10 cellular contexts compared by ENCODE assay signal in the genomic region with DNA sequence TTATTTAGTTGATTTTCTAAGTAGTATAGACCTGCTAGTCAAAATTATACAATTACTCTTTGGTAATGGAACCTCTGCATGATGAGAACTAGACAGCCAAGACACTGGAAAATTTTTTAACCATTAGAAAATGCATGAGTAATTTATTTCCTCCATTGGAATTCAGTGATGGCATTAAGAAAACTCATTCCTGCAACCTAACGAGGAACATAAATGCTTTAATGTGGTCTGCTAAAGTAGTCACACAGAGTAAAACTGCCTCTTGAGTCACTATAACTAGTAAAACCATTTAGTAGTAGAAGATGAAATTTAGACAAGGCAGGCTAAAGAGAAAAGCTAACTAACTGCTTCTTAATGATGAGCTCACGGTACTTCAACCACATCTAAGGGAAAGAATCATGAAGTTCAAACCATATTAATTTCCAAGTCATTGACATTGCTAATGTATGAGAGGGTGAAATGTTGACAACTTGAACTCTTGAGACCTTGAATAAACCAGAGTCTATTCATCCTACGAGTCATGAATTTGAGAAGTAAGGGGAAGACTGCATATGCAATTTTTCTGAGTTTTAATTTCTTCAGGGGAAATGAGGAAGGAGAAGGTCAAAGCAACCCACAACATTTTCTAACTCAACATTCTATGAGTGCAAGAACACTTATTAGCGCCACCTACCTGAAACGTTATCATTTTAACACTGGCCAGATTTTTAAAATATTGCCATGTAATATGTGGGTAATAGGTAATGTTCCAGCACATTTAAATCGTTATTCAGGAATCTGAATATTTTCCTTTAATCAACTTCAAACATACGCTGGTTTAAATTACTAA.
DNase-seq lines count a peak whose midpoint lies in the region; ATAC-seq, FAIRE-seq and TF ChIP-seq lines count a peak whose summit lies in the region.
"Had no signal": no experiment of that assay in that cellular context is flagged by ENCODE, and none has a peak within 500 bp of the region (broad histone marks: within the 10 kb centered on the region; RNA-seq: fewer than 3 reads in every experiment).

No MANE protein-coding gene starts in this region.

- H3K9ac ChIP-seq in GM23248 (peak overlapping the region; percentile 4), keratinocyte (ENCODE audit: control insufficient read depth, extremely low read depth, insufficient read depth, low read length) (no peak overlapping the region)

- peaks cover 37% of the 10 kb centered on the region for H3F3A ChIP-seq in GM23248 (ENCODE audit: insufficient read depth)

- peak overlapping the region; percentile 55 for H3K4me2 ChIP-seq in GM23248 (ENCODE audit: unreplicated experiment)
- no peak overlapping the region for H3K4me2 ChIP-seq in keratinocyte (ENCODE audit: control insufficient read depth, extremely low read depth, insufficient read depth, low read depth, low read length)

- in situ Hi-C loops in GM23248 (cut with MboI): loop anchor here (10.0 kb wide), 1 partner anchor 491 kb away; no protein-coding TSS in a partner anchor

- H3K9me2 ChIP-seq in GM23248 (ENCODE audit: insufficient read depth): no peaks in the 10 kb centered on the region

- H3K4me3 Mint-ChIP-seq in immature natural killer cell: no peak overlapping the region
- H3K4me3 Mint-ChIP-seq: natural killer cell had no signal

- H3K27ac ChIP-seq in GM23248: peak overlapping the region; percentile 63
- H3K27ac ChIP-seq in keratinocyte (ENCODE audit: control insufficient read depth, insufficient read depth, low read length): no peak overlapping the region
- H3K27ac ChIP-seq in aorta (ENCODE audit: low read depth in 1 of 2, low read length in 2 of 2): no peak overlapping the region

- no peaks in the 10 kb centered on the region for H3K27me3 ChIP-seq in GM23248 (replicated peaks; ENCODE audit: insufficient read depth)
- H3K27me3 ChIP-seq in keratinocyte (ENCODE audit: control insufficient read depth, extremely low read depth, insufficient read depth, low read length): no peaks in the 10 kb centered on the region
- H3K27me3 ChIP-seq in aorta (ENCODE audit: control insufficient read depth in 1 of 2, insufficient read depth in 2 of 2, low read length in 1 of 2): no peaks in the 10 kb centered on the region

- dilution Hi-C loops in keratinocyte (cut with MboI; ENCODE audit: extremely low pct_ligation_motif_present, low sequenced_read_pairs): no loop called here

- DNase-seq in AG09309 (ENCODE audit: low read depth): peak; percentile 89
- peak; percentile 93 for DNase-seq in GM23248
- peak; percentile 76 for DNase-seq in SW480 (ENCODE audit: low spot score)
- peak; percentile 42 for DNase-seq in keratinocyte (ENCODE audit: low read depth, low spot score)
- no peak for DNase-seq in immature natural killer cell
- no peak for DNase-seq in aorta
- DNase-seq: natural killer cell had no signal

- H3K9me1 ChIP-seq in keratinocyte (ENCODE audit: control insufficient read depth, extremely low read depth, insufficient read depth, low read length): no peaks in the 10 kb centered on the region

- no peaks in the 10 kb centered on the region for H3K36me3 Mint-ChIP-seq in immature natural killer cell
- H3K36me3 Mint-ChIP-seq: natural killer cell had no signal

- H3K79me2 ChIP-seq in GM23248 (ENCODE audit: insufficient read depth) (peaks cover 81% of the 10 kb centered on the region), keratinocyte (ENCODE audit: control insufficient read depth, insufficient read depth, low read length) (no peaks in the 10 kb centered on the region)

- H3K4me3 ChIP-seq in AG09309 (ENCODE audit: control insufficient read depth, low read depth, low read length): no peak overlapping the region
- peak overlapping the region; percentile 11 for H3K4me3 ChIP-seq in GM23248
- H3K4me3 ChIP-seq in keratinocyte (ENCODE audit: control insufficient read depth in 2 of 3, extremely low read depth in 1 of 3, insufficient read depth in 2 of 3, low read depth in 1 of 3, low read length in 3 of 3): no peak overlapping the region
- no peak overlapping the region for H3K4me3 ChIP-seq in aorta (ENCODE audit: low read length in 2 of 2)

- peak; percentile 74 for FAIRE-seq in keratinocyte (lab: Jason Lieb, UNC)
- FAIRE-seq: endometrium had no signal

- peaks cover 0 to 2% (median 0%) of the 10 kb centered on the region in 6 donors for H3K9me3 Mint-ChIP-seq in immature natural killer cell
- H3K9me3 Mint-ChIP-seq: natural killer cell had no signal

- no peak for ATAC-seq in HG03097 (IDR thresholded peaks at IDR 0.05; ENCODE audit: low FRiP score, unreplicated experiment)
- ATAC-seq in GM21528 (IDR thresholded peaks at IDR 0.05; ENCODE audit: low FRiP score, unreplicated experiment): no peak
- no peak for ATAC-seq in aorta (ENCODE audit: low FRiP score)
- ATAC-seq: natural killer cell had no signal

- intact Hi-C loops in aorta (cut with DNase I): loop anchor here (10.0 kb wide), 2 partner anchors 51 to 141 kb away; no protein-coding TSS in a partner anchor

- H3K36me3 ChIP-seq in GM23248 (ENCODE audit: low read depth) (no peaks in the 10 kb centered on the region), keratinocyte (ENCODE audit: control insufficient read depth in 2 of 2, extremely low read depth in 1 of 2, insufficient read depth in 2 of 2, low read length in 2 of 2) (no peaks in the 10 kb centered on the region), aorta (ENCODE audit: control insufficient read depth in 1 of 2, insufficient read depth in 2 of 2, low read length in 1 of 2) (no peaks in the 10 kb centered on the region)

- peaks cover 0 to 4% (median 1%) of the 10 kb centered on the region in 3 donors for H3K27me3 Mint-ChIP-seq in immature natural killer cell (ENCODE audit: low read depth in 3 of 3)

- peak; percentile 21 for TF ChIP-seq CTCF in AG09309 (IDR thresholded peaks at IDR 0.05; ENCODE audit: control insufficient read depth, insufficient read depth, low read depth, low read length, missing control alignments)
- TF ChIP-seq CTCF in keratinocyte (optimal IDR thresholded peaks at IDR 0.05 in 1 of 3, IDR thresholded peaks at IDR 0.05 in 1 of 3, conservative IDR thresholded peaks at IDR 0.05 in 1 of 3; ENCODE audit: extremely low read depth in 1 of 3, insufficient read depth in 2 of 3, low read length in 3 of 3): no peak

- H3K9me3 ChIP-seq in GM23248 (ENCODE audit: low read depth) (no peaks in the 10 kb centered on the region), keratinocyte (ENCODE audit: control insufficient read depth, low read depth, low read length) (no peaks in the 10 kb centered on the region), aorta (ENCODE audit: control insufficient read depth, low read length) (no peaks in the 10 kb centered on the region)

- H3K4me1 ChIP-seq in GM23248 (ENCODE audit: insufficient read depth): peaks cover 26% of the 10 kb centered on the region
- H3K4me1 ChIP-seq in keratinocyte (ENCODE audit: control insufficient read depth, extremely low read depth, insufficient read depth, low read length): no peaks in the 10 kb centered on the region
- peaks cover 0 to 1% of the 10 kb centered on the region in 2 donors for H3K4me1 ChIP-seq in aorta (ENCODE audit: control insufficient read depth in 1 of 2, insufficient read depth in 2 of 2, low read length in 2 of 2)

- WGBS in GM23248 (ENCODE audit: low coverage in 1 of 2, low lambda C conversion rate in 2 of 2, missing lambda C conversion rate in 2 of 2), 2 experiments: 14 to 15% methylated on average over 7 of the region's 7 CpGs
- WGBS in aorta, 2 donors: 76 to 79% methylated on average over 7 of the region's 7 CpGs

- no peaks in the 10 kb centered on the region for H4K20me1 ChIP-seq in GM23248 (ENCODE audit: insufficient read depth)
- H4K20me1 ChIP-seq in keratinocyte (ENCODE audit: control insufficient read depth, extremely low read depth, insufficient read depth, low read length): no peaks in the 10 kb centered on the region

- H2AFZ ChIP-seq in GM23248 (no peak overlapping the region), keratinocyte (ENCODE audit: control insufficient read depth, low read length) (no peak overlapping the region)

- H3K27ac Mint-ChIP-seq in immature natural killer cell: no peak overlapping the region
- H3K27ac Mint-ChIP-seq: natural killer cell had no signal

- H3K4me1 Mint-ChIP-seq in immature natural killer cell: no peaks in the 10 kb centered on the region
- H3K4me1 Mint-ChIP-seq: natural killer cell had no signal

Comparison
In these comparisons a context has a peak if more than half of its experiments do, and no peak if none do; other contexts are left out.
1. DNase-seq: peak in AG09309 (single experiment), GM23248 (single experiment), SW480 (single experiment) and keratinocyte (single experiment); none in immature natural killer cell (0 of 3) and aorta (0 of 2).